In the genomic region with DNA sequence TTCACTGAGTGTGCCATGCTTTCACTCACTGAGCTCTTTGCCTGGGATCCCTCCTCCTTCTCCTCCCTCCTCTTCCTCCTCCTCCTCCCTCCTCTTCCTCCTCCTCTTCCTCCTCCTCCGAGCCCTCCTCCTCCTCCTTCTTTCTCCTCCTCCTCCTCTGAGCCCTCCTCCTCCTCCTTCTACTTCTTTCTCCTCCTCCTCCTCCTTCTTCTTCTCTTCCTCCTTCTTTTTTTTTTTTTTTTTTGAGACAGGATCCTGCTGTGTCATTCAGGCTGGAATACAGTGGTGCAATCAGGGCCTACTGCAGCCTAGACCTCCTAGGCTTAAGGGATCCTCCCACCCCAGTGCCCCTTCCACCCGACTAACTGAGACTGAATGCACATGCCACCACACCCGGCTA, we compare ENCODE assay signal across 16 cellular contexts.
"Had no signal": no experiment of that assay in that cellular context is flagged by ENCODE, and none has a peak within 500 bp of the region (broad histone marks: within the 10 kb centered on the region; RNA-seq: fewer than 3 reads in every experiment).

No MANE protein-coding gene starts in this region.

- H3K9me3 ChIP-seq: breast epithelium, sigmoid colon, suprapubic skin, upper lobe of left lung had no signal

- ATAC-seq: activated CD4-positive, CD25-positive, alpha-beta regulatory T cell treated with anti-CD3 and anti-CD28 coated beads, Interleukin-2, amount 50 U/mL, for 24 hours; activated naive CD4-positive, alpha-beta T cell treated with anti-CD3 and anti-CD28 coated beads, Interleukin-2, amount 50 U/mL, for 72 hours; esophagus mucosa; foreskin keratinocyte; left colon; natural killer cell; stimulated activated naive CD8-positive, alpha-beta T cell treated with anti-CD3 and anti-CD28 coated beads, Interleukin-15, Interleukin-2, amounts not matched to agents 100 U/mL and 50 U/mL, for 24 hours had no signal

- H3K36me3 ChIP-seq: breast epithelium, sigmoid colon, suprapubic skin, upper lobe of left lung had no signal

- H3K27me3 ChIP-seq: breast epithelium, foreskin keratinocyte, sigmoid colon, suprapubic skin, upper lobe of left lung had no signal

- H3K4me3 ChIP-seq: breast epithelium, sigmoid colon, suprapubic skin, upper lobe of left lung had no signal

- H3K27ac ChIP-seq: breast epithelium, foreskin keratinocyte, sigmoid colon, suprapubic skin, upper lobe of left lung had no signal

- DNase-seq: activated CD4-positive, alpha-beta T cell treated with anti-CD3 and anti-CD28 coated beads, Interleukin-2, amount 50 U/mL, for 4 hours; activated T-cell treated with anti-CD3 and anti-CD28 coated beads, Interleukin-2, amount 50 U/mL, for 1 hour; foreskin keratinocyte; left colon; natural killer cell; sigmoid colon; stimulated activated CD4-positive, alpha-beta T cell treated with anti-CD3 and anti-CD28 coated beads, Interleukin-2, amount 100 ng/mL, for 48 hours; stimulated activated naive CD8-positive, alpha-beta T cell treated with anti-CD3 and anti-CD28 coated beads, Interleukin-15, Interleukin-2, amounts not matched to agents 100 U/mL and 50 U/mL, for 24 hours; T-helper 2 cell; upper lobe of left lung had no signal

- FAIRE-seq: endometrium had no signal

- H3K4me1 ChIP-seq: breast epithelium, foreskin keratinocyte, sigmoid colon, suprapubic skin, upper lobe of left lung had no signal
